In the genomic region with DNA sequence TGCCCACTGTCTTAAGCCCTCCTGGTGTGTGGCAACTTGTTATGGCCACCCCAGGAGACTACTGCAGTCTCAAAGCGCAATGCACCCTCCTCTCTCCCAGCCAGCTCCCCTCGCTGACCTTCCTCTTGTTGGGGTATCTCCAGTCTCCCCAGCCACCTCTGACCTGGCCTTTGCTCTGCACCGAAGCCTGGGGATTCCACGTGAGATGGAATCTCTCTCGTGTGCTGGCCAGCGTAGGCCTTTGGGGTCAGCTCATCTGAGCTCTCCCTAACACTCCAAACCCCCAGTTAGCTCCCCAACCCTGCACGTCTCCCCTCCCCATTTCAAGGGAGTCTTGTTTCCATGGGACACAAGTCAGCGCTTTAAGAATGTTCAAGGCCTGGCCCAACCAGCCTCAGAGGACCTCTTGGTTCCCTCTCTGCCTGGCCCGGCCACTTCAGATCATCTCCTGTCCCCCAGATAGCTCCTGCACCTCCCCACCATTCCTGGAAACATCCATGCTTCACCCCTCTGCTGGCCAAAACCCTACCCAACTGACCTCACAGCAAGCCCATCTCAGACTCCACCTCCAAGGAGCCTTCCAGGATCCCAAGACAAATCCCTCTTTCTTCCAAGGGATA, we compare ENCODE assay signal across 8 cellular contexts. TPM values are rescaled to one million over a fixed set of nuclear protein-coding genes. Genes with fewer than 3 reads are reported as not detected.
A peak's percentile ranks its signal among the peaks of the same experiment; 100 is the strongest.
DNase-seq lines count a peak whose midpoint lies in the region; ATAC-seq and TF ChIP-seq lines count a peak whose summit lies in the region.

No MANE protein-coding gene starts in this region.

- H3K4me3 Mint-ChIP-seq in activated T-helper 2 cell treated with anti-CD3 and anti-CD28 coated beads, Interferon-gamma antibody, Interleukin-2, Interleukin-4, amounts not matched to agents 10 μg/mL and 5 μg/mL and 100 μg/mL, durations not matched to agents 14 hours and 24 hours and 36 hours (ENCODE audit: low read depth), result no peak overlapping the region

- H3K4me2 ChIP-seq in HCT116 (ENCODE audit: low read length) (no peak overlapping the region), skeletal muscle satellite cell (ENCODE audit: low read length) (peak overlapping the region; percentile 77)

- no peak for ATAC-seq in HCT116
- no peak for ATAC-seq in HG02973 (IDR thresholded peaks at IDR 0.05; ENCODE audit: unreplicated experiment)
- no peak for ATAC-seq in HG02884 (IDR thresholded peaks at IDR 0.05; ENCODE audit: unreplicated experiment)
- no peak for ATAC-seq in GM18519 (IDR thresholded peaks at IDR 0.05; ENCODE audit: low FRiP score, unreplicated experiment)

- no peaks in the 10 kb centered on the region for H3K9me2 ChIP-seq in HCT116 (ENCODE audit: insufficient read depth)

- H2AFZ ChIP-seq in HCT116 (ENCODE audit: low read depth, low read length, poor library complexity, severe bottlenecking), result no peak overlapping the region

- CTCF ChIA-PET in HCT116 (lab: Charles Lee), result no interaction called here

- peaks cover 36% of the 10 kb centered on the region for H3K36me3 Mint-ChIP-seq in activated T-helper 2 cell treated with anti-CD3 and anti-CD28 coated beads, Interferon-gamma antibody, Interleukin-2, Interleukin-4, amounts not matched to agents 10 μg/mL and 5 μg/mL and 100 μg/mL, durations not matched to agents 14 hours and 24 hours and 36 hours (ENCODE audit: low read depth)

- RAD21 ChIA-PET in HCT116 (lab: Charles Lee; ENCODE audit: low non-redundant PET in 1 of 2, low total read pairs in 2 of 2, uncharacterized antibody in 2 of 2, unreplicated experiment in 2 of 2), result no interaction called here

- peaks cover 54 to 56% of the 10 kb centered on the region in 2 experiments for H3K4me1 ChIP-seq in HCT116 (ENCODE audit: control insufficient read depth in 1 of 2, insufficient read depth in 2 of 2, low read length in 2 of 2)
- peaks cover 78% of the 10 kb centered on the region for H3K4me1 ChIP-seq in iPS-18a (ENCODE audit: control insufficient read depth, low read depth, low read length)
- peaks cover 86% of the 10 kb centered on the region for H3K4me1 ChIP-seq in skeletal muscle satellite cell (ENCODE audit: control insufficient read depth, insufficient read depth, low read length)

- intact Hi-C loops in HCT116 (cut with micrococcal nuclease), result no loop called here
- intact Hi-C loops in activated T-helper 2 cell treated with anti-CD3 and anti-CD28 coated beads, Interferon-gamma antibody, Interleukin-2, Interleukin-4, amounts not matched to agents 10 μg/mL and 5 μg/mL and 100 μg/mL, durations not matched to agents 14 hours and 24 hours and 36 hours (cut with micrococcal nuclease), result no loop called here

- no peaks in the 10 kb centered on the region for H3K9me3 Mint-ChIP-seq in activated T-helper 2 cell treated with anti-CD3 and anti-CD28 coated beads, Interferon-gamma antibody, Interleukin-2, Interleukin-4, amounts not matched to agents 10 μg/mL and 5 μg/mL and 100 μg/mL, durations not matched to agents 14 hours and 24 hours and 36 hours

- TF ChIP-seq POLR2A in HCT116 (IDR thresholded peaks at IDR 0.05; ENCODE audit: borderline replicate concordance, extremely low read depth, insufficient read depth, insufficient read length), result no peak

- TF ChIP-seq RAD21 in HCT116 (IDR thresholded peaks at IDR 0.05; ENCODE audit: low read depth), result no peak

- peaks cover 67% of the 10 kb centered on the region for H3K79me2 ChIP-seq in HCT116 (ENCODE audit: insufficient read depth, low read length)

- no peaks in the 10 kb centered on the region for H3K9me3 ChIP-seq in HCT116 (ENCODE audit: control insufficient read depth in 1 of 2, insufficient read depth in 1 of 2, low read depth in 1 of 2, low read length in 2 of 2)
- H3K9me3 ChIP-seq in iPS-18a (ENCODE audit: control insufficient read depth, low read depth, low read length), result no peaks in the 10 kb centered on the region
- H3K9me3 ChIP-seq in skeletal muscle satellite cell (replicated peaks; ENCODE audit: low read length), result no peaks in the 10 kb centered on the region

- POLR2A ChIA-PET in HCT116 (lab: Charles Lee), result no interaction called here

- DNase-seq in HCT116 (ENCODE audit: low read depth, low spot score) (no peak), NCI-H510A treated with DMSO at 0.1 percent for 48 hours (lab: John Stamatoyannopoulos, UW) (no peak)
- no peak for DNase-seq in activated T-helper 2 cell treated with anti-CD3 and anti-CD28 coated beads, Interferon-gamma antibody, Interleukin-2, Interleukin-4, amounts not matched to agents 10 μg/mL and 5 μg/mL and 100 μg/mL, durations not matched to agents 14 hours and 24 hours and 36 hours (ENCODE audit: low spot score)

- H3K9ac ChIP-seq in HCT116 (ENCODE audit: low read length) (no peak overlapping the region), iPS-18a (ENCODE audit: low read length) (no peak overlapping the region), skeletal muscle satellite cell (ENCODE audit: low read depth, low read length) (peak overlapping the region; percentile 88)

- peaks cover 90% of the 10 kb centered on the region for H3K4me1 Mint-ChIP-seq in activated T-helper 2 cell treated with anti-CD3 and anti-CD28 coated beads, Interferon-gamma antibody, Interleukin-2, Interleukin-4, amounts not matched to agents 10 μg/mL and 5 μg/mL and 100 μg/mL, durations not matched to agents 14 hours and 24 hours and 36 hours (ENCODE audit: low read depth)

- TF ChIP-seq CTCF in HCT116 (IDR thresholded peaks at IDR 0.05 in 2 of 3, conservative IDR thresholded peaks at IDR 0.05 in 1 of 3; ENCODE audit: borderline replicate concordance in 1 of 3, insufficient read depth in 1 of 3, low read depth in 2 of 3, low read length in 2 of 3), result no peak

- H3K4me3 ChIP-seq in HCT116 (replicated peaks in 1 of 2; ENCODE audit: low read depth in 1 of 2, low read length in 2 of 2), result no peak overlapping the region
- H3K4me3 ChIP-seq in iPS-18a (ENCODE audit: low read length), result peak overlapping the region; percentile 31
- H3K4me3 ChIP-seq in skeletal muscle satellite cell (ENCODE audit: low read length), result peak overlapping the region; percentile 46

- H4K20me1 ChIP-seq in HCT116 (ENCODE audit: insufficient read depth), result no peaks in the 10 kb centered on the region

- H3K27ac Mint-ChIP-seq in activated T-helper 2 cell treated with anti-CD3 and anti-CD28 coated beads, Interferon-gamma antibody, Interleukin-2, Interleukin-4, amounts not matched to agents 10 μg/mL and 5 μg/mL and 100 μg/mL, durations not matched to agents 14 hours and 24 hours and 36 hours, result peak overlapping the region; percentile 20

- H3K27ac ChIP-seq in HCT116 (ENCODE audit: low read depth, low read length) (peak overlapping the region; percentile 87; the same call in 1 of the 2 replicates), iPS-18a (ENCODE audit: low read length) (no peak overlapping the region)

- H3K27me3 ChIP-seq in HCT116 (ENCODE audit: insufficient read depth, low read length), result no peaks in the 10 kb centered on the region
- no peaks in the 10 kb centered on the region for H3K27me3 ChIP-seq in iPS-18a (ENCODE audit: control insufficient read depth, insufficient read depth, low read length)
- no peaks in the 10 kb centered on the region for H3K27me3 ChIP-seq in skeletal muscle satellite cell (ENCODE audit: control insufficient read depth, insufficient read depth, low read length)

- no TSS peak for BruUV-seq in HCT116 (replicated peaks; lab: Mats Ljungman, UMichigan)

- H3K27me3 Mint-ChIP-seq in activated T-helper 2 cell treated with anti-CD3 and anti-CD28 coated beads, Interferon-gamma antibody, Interleukin-2, Interleukin-4, amounts not matched to agents 10 μg/mL and 5 μg/mL and 100 μg/mL, durations not matched to agents 14 hours and 24 hours and 36 hours (ENCODE audit: low read depth), result no peaks in the 10 kb centered on the region

- H3K36me3 ChIP-seq in HCT116 (ENCODE audit: control insufficient read depth in 1 of 2, insufficient read depth in 2 of 2, low read length in 2 of 2), result no peaks in the 10 kb centered on the region
- H3K36me3 ChIP-seq in iPS-18a (ENCODE audit: control insufficient read depth, low read depth, low read length), result no peaks in the 10 kb centered on the region
- H3K36me3 ChIP-seq in skeletal muscle satellite cell (ENCODE audit: insufficient read depth, low read length), result peaks cover 41% of the 10 kb centered on the region

TF ChIP-seq in HCT116, 20 proteins besides CTCF, POLR2A, EP300 and RAD21 (continues in another document):
- TF ChIP-seq, protein P1, sequence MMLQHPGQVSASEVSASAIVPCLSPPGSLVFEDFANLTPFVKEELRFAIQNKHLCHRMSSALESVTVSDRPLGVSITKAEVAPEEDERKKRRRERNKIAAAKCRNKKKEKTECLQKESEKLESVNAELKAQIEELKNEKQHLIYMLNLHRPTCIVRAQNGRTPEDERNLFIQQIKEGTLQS (IDR thresholded peaks at IDR 0.05), result no peak
- no peak for TF ChIP-seq EGR1 (IDR thresholded peaks at IDR 0.05; ENCODE audit: low read depth)
- no peak for TF ChIP-seq SRF (IDR thresholded peaks at IDR 0.05; ENCODE audit: low read depth)
- no peak for TF ChIP-seq SIN3A (IDR thresholded peaks at IDR 0.05; ENCODE audit: low read depth)
- no peak for TF ChIP-seq SP1 (IDR thresholded peaks at IDR 0.05; ENCODE audit: low read depth)
- TF ChIP-seq CBX3 (IDR thresholded peaks at IDR 0.05; ENCODE audit: low read depth), result no peak
- no peak for TF ChIP-seq ZNF274 (IDR thresholded peaks at IDR 0.05; ENCODE audit: low read depth, low read length)

RNA-seq across cellular contexts. Expression of a gene that starts 11.2 kb away (rescaled TPM):
- total RNA-seq in HCT116 (2021; ENCODE audit: unreplicated experiment), result 12.0 TPM
- polyA plus RNA-seq in HCT116 (2012), result 12.5 and 13.1 TPM in 2 replicates
- 17.1 and 18.8 TPM in 2 replicates for total RNA-seq in activated T-helper 2 cell treated with anti-CD3 and anti-CD28 coated beads, Interferon-gamma antibody, Interleukin-2, Interleukin-4, amounts not matched to agents 10 μg/mL and 5 μg/mL and 100 μg/mL, durations not matched to agents 14 hours and 24 hours and 36 hours
- total RNA-seq in skeletal muscle satellite cell (2012; rRNA removed), result 28.4 and 31.9 TPM in 2 replicates

RNA-seq across cellular contexts. Expression of a gene that starts 26.5 kb away (rescaled TPM):
- 0.91 TPM for total RNA-seq in HCT116 (2021; ENCODE audit: unreplicated experiment)
- 0.42 and 0.92 TPM in 2 replicates for polyA plus RNA-seq in HCT116 (2012)
- 0.57 and 1.1 TPM in 2 replicates for total RNA-seq in activated T-helper 2 cell treated with anti-CD3 and anti-CD28 coated beads, Interferon-gamma antibody, Interleukin-2, Interleukin-4, amounts not matched to agents 10 μg/mL and 5 μg/mL and 100 μg/mL, durations not matched to agents 14 hours and 24 hours and 36 hours
- total RNA-seq in skeletal muscle satellite cell (2012; rRNA removed), result 0.51 and 0.66 TPM in 2 replicates

RNA-seq across cellular contexts. Expression of a gene that starts 58.1 kb away (rescaled TPM):
- total RNA-seq in HCT116 (2021; ENCODE audit: unreplicated experiment), result 115 TPM
- polyA plus RNA-seq in HCT116 (2012), result 104 and 131 TPM in 2 replicates
- 0.57 and 1.4 TPM in 2 replicates for total RNA-seq in activated T-helper 2 cell treated with anti-CD3 and anti-CD28 coated beads, Interferon-gamma antibody, Interleukin-2, Interleukin-4, amounts not matched to agents 10 μg/mL and 5 μg/mL and 100 μg/mL, durations not matched to agents 14 hours and 24 hours and 36 hours
- total RNA-seq in skeletal muscle satellite cell (2012; rRNA removed), result 0.66 and 1.8 TPM in 2 replicates

Comparison
In these comparisons a context has a peak if more than half of its experiments do, and no peak if none do; other contexts are left out.
1. H3K4me3 ChIP-seq: peak in iPS-18a (single experiment) and skeletal muscle satellite cell (single experiment); none in HCT116 (0 of 2).
2. RNA of a gene that starts 58.1 kb away (total RNA-seq): 115 TPM in HCT116 (single experiment); 0.57 to 1.4 TPM in activated T-helper 2 cell treated with anti-CD3 and anti-CD28 coated beads, Interferon-gamma antibody, Interleukin-2, Interleukin-4, amounts not matched to agents 10 μg/mL and 5 μg/mL and 100 μg/mL, durations not matched to agents 14 hours and 24 hours and 36 hours; every median in the first group is over 10 times any median in the second.